Comparison of ENCODE assay signal across 24 cellular contexts in genomic region chr16:65024649-65025243, GRCh38.
A peak's percentile ranks its signal among the peaks of the same experiment; 100 is the strongest.
DNase-seq lines count a peak whose midpoint lies in the region; ATAC-seq and TF ChIP-seq lines count a peak whose summit lies in the region.
"Had no signal": no experiment of that assay in that cellular context is flagged by ENCODE, and none has a peak within 500 bp of the region (broad histone marks: within the 10 kb centered on the region; RNA-seq: fewer than 3 reads in every experiment).

No MANE protein-coding gene starts in this region.

- no peaks in the 10 kb centered on the region for H3K27me3 ChIP-seq in RWPE2 (ENCODE audit: insufficient read depth, poor library complexity, severe bottlenecking)
- H3K27me3 ChIP-seq: right lobe of liver, upper lobe of left lung had no signal

- H3K4me3 Mint-ChIP-seq in nephron progenitor cell: no peak overlapping the region
- H3K4me3 Mint-ChIP-seq in stimulated activated naive CD8-positive, alpha-beta T cell treated with anti-CD3 and anti-CD28 coated beads, Interleukin-15, amount 100 ng/mL, for 72 hours: no peak overlapping the region
- H3K4me3 Mint-ChIP-seq: activated CD4-positive, alpha-beta memory T cell treated with anti-CD3 and anti-CD28 coated beads, Interleukin-2, amount 10 ng/mL, durations not matched to agents 7 days and 5 days; activated naive CD8-positive, alpha-beta T cell; activated T-cell treated with anti-CD3 and anti-CD28 coated beads, Interleukin-2, amount 50 U/mL, for 72 hours; IgD-negative memory B cell; stimulated activated naive CD8-positive, alpha-beta T cell treated with anti-CD3 and anti-CD28 coated beads, Interleukin-15, Interleukin-2, amounts not matched to agents 100 ng/mL and 50 ng/mL, for 24 hours; T-helper 1 cell treated with Interleukin-12 subunit alpha and Interleukin-12 subunit beta and Interleukin-4 antibody, amounts not matched to agents 30 μg/mL and 1 μg/mL, for 36 hours had no signal

- no peak for TF ChIP-seq CTCF in RWPE2 (IDR thresholded peaks at IDR 0.05; ENCODE audit: poor library complexity, severe bottlenecking)
- no peak for TF ChIP-seq CTCF in epithelial cell of esophagus (IDR thresholded peaks at IDR 0.05; ENCODE audit: insufficient read depth, low read depth, low read length, missing control alignments)
- TF ChIP-seq CTCF in nephron progenitor cell (IDR thresholded peaks at IDR 0.05): no peak

- peaks cover 3% of the 10 kb centered on the region for H3K27me3 Mint-ChIP-seq in nephron progenitor cell (ENCODE audit: low read depth, poor library complexity)
- no peaks in the 10 kb centered on the region for H3K27me3 Mint-ChIP-seq in stimulated activated naive CD8-positive, alpha-beta T cell treated with anti-CD3 and anti-CD28 coated beads, Interleukin-15, amount 100 ng/mL, for 72 hours
- H3K27me3 Mint-ChIP-seq: activated CD4-positive, alpha-beta memory T cell treated with anti-CD3 and anti-CD28 coated beads, Interleukin-2, amount 10 ng/mL, durations not matched to agents 7 days and 5 days; activated naive CD8-positive, alpha-beta T cell; IgD-negative memory B cell; stimulated activated naive CD8-positive, alpha-beta T cell treated with anti-CD3 and anti-CD28 coated beads, Interleukin-15, Interleukin-2, amounts not matched to agents 100 ng/mL and 50 ng/mL, for 24 hours had no signal

- peaks cover 13% of the 10 kb centered on the region for H3K4me1 Mint-ChIP-seq in nephron progenitor cell
- H3K4me1 Mint-ChIP-seq in stimulated activated naive CD8-positive, alpha-beta T cell treated with anti-CD3 and anti-CD28 coated beads, Interleukin-15, amount 100 ng/mL, for 72 hours: no peaks in the 10 kb centered on the region
- H3K4me1 Mint-ChIP-seq: activated CD4-positive, alpha-beta memory T cell treated with anti-CD3 and anti-CD28 coated beads, Interleukin-2, amount 10 ng/mL, durations not matched to agents 7 days and 5 days; IgD-negative memory B cell had no signal

- ATAC-seq in RWPE2 (ENCODE audit: low read depth): peak; percentile 58; the same call in 1 of the 3 replicates
- no peak for ATAC-seq in GM18505 (IDR thresholded peaks at IDR 0.05; ENCODE audit: unreplicated experiment)
- ATAC-seq in GM21528 (IDR thresholded peaks at IDR 0.05; ENCODE audit: low FRiP score, unreplicated experiment): no peak
- ATAC-seq in stimulated activated naive CD8-positive, alpha-beta T cell treated with anti-CD3 and anti-CD28 coated beads, Interleukin-15, amount 100 ng/mL, for 72 hours: no peak
- ATAC-seq: activated T-cell treated with anti-CD3 and anti-CD28 coated beads, Interleukin-2, amount 50 U/mL, for 72 hours had no signal

- no peak for TF ChIP-seq POLR2A in GM18505 (IDR thresholded peaks at IDR 0.05; ENCODE audit: borderline replicate concordance, extremely low read depth, insufficient read depth, insufficient read length)

- H3K36me3 Mint-ChIP-seq in nephron progenitor cell (ENCODE audit: low read depth): peaks cover 81% of the 10 kb centered on the region
- H3K36me3 Mint-ChIP-seq: activated naive CD8-positive, alpha-beta T cell; IgD-negative memory B cell had no signal

- no peak overlapping the region for H3K27ac ChIP-seq in RWPE2 (ENCODE audit: poor library complexity, severe bottlenecking)
- H3K27ac ChIP-seq: HL-60, right lobe of liver, upper lobe of left lung, VCaP had no signal

- H3K4me3 ChIP-seq in RWPE2 (ENCODE audit: severe bottlenecking): no peak overlapping the region
- H3K4me3 ChIP-seq in epithelial cell of esophagus (ENCODE audit: low read length): no peak overlapping the region
- H3K4me3 ChIP-seq: right lobe of liver, upper lobe of left lung had no signal

- no peaks in the 10 kb centered on the region for H3K36me3 ChIP-seq in RWPE2 (ENCODE audit: low read depth)
- H3K36me3 ChIP-seq: right lobe of liver, upper lobe of left lung had no signal

- no peaks in the 10 kb centered on the region for H3K9me3 ChIP-seq in RWPE2 (ENCODE audit: severe bottlenecking)
- H3K9me3 ChIP-seq: right lobe of liver, upper lobe of left lung had no signal

- DNase-seq in AG20443 (ENCODE audit: low spot score) (peak; percentile 33), RWPE2 (ENCODE audit: low spot score) (no peak), epithelial cell of esophagus (ENCODE audit: low read depth) (peak; percentile 39), nephron progenitor cell (no peak), NOMO-1 treated with DMSO at 0.1 percent for 48 hours (lab: John Stamatoyannopoulos, UW; ENCODE audit: unreplicated experiment) (no peak)
- no peak for DNase-seq in stimulated activated naive CD8-positive, alpha-beta T cell treated with anti-CD3 and anti-CD28 coated beads, Interleukin-15, amount 100 ng/mL, for 72 hours
- DNase-seq: activated CD4-positive, alpha-beta memory T cell treated with anti-CD3 and anti-CD28 coated beads, Interleukin-2, amount 10 ng/mL, durations not matched to agents 7 days and 5 days; activated T-cell treated with anti-CD3 and anti-CD28 coated beads, Interleukin-2, amount 50 U/mL, for 72 hours; caudate nucleus; effector memory CD4-positive, alpha-beta T cell; NCI-H1694 treated with DMSO at 0.1 percent for 48 hours; NCI-H510A treated with DMSO at 0.1 percent for 48 hours; nucleus accumbens; right lobe of liver; SHP77 had no signal

- H3K27ac Mint-ChIP-seq in nephron progenitor cell: peak overlapping the region; percentile 78
- no peak overlapping the region for H3K27ac Mint-ChIP-seq in stimulated activated naive CD8-positive, alpha-beta T cell treated with anti-CD3 and anti-CD28 coated beads, Interleukin-15, amount 100 ng/mL, for 72 hours
- H3K27ac Mint-ChIP-seq: activated CD4-positive, alpha-beta memory T cell treated with anti-CD3 and anti-CD28 coated beads, Interleukin-2, amount 10 ng/mL, durations not matched to agents 7 days and 5 days; activated naive CD8-positive, alpha-beta T cell; activated T-cell treated with anti-CD3 and anti-CD28 coated beads, Interleukin-2, amount 50 U/mL, for 72 hours; IgD-negative memory B cell; stimulated activated naive CD8-positive, alpha-beta T cell treated with anti-CD3 and anti-CD28 coated beads, Interleukin-15, Interleukin-2, amounts not matched to agents 100 ng/mL and 50 ng/mL, for 24 hours; T-helper 1 cell treated with Interleukin-12 subunit alpha and Interleukin-12 subunit beta and Interleukin-4 antibody, amounts not matched to agents 30 μg/mL and 1 μg/mL, for 36 hours had no signal

- no peaks in the 10 kb centered on the region for H3K4me1 ChIP-seq in RWPE2 (ENCODE audit: insufficient read depth, poor library complexity, severe bottlenecking)
- H3K4me1 ChIP-seq: right lobe of liver, upper lobe of left lung had no signal

- peaks cover 17% of the 10 kb centered on the region for H3K9me3 Mint-ChIP-seq in nephron progenitor cell
- H3K9me3 Mint-ChIP-seq in stimulated activated naive CD8-positive, alpha-beta T cell treated with anti-CD3 and anti-CD28 coated beads, Interleukin-15, amount 100 ng/mL, for 72 hours: peaks cover 15 to 16% of the 10 kb centered on the region in 2 donors

Comparison
In these comparisons a context has a peak if more than half of its experiments do, and no peak if none do; other contexts are left out.
1. DNase-seq: peak in AG20443 (single experiment) and epithelial cell of esophagus (single experiment); none in RWPE2 (single experiment), nephron progenitor cell (single experiment), NOMO-1 treated with DMSO at 0.1 percent for 48 hours (single experiment) and stimulated activated naive CD8-positive, alpha-beta T cell treated with anti-CD3 and anti-CD28 coated beads, Interleukin-15, amount 100 ng/mL, for 72 hours (0 of 2).